ENCODE assay signal across 26 cellular contexts in the genomic region with DNA sequence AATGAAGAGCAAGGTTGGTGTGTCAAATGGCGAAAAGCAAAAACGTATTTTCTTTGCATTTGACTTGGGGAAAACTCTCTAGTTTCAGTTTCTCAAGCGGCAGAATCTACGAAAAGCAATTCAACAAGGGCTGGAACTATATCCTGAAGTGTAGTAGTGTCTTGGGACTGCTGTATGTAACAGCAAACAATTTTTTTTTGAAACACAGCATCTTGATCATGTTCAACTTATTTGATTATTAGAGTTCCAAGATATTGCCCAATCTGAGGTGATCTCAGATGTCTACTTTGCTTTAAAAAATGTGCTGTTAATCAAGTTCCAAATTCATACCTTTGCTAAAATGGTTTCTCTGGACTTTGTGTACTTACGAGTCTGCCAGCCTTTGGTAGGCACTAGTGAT.
DNase-seq lines count a peak whose midpoint lies in the region; ATAC-seq and TF ChIP-seq lines count a peak whose summit lies in the region.
"Had no signal": no experiment of that assay in that cellular context is flagged by ENCODE, and none has a peak within 500 bp of the region (broad histone marks: within the 10 kb centered on the region; RNA-seq: fewer than 3 reads in every experiment).

No MANE protein-coding gene starts in this region.

- no peak overlapping the region for H3K4me3 ChIP-seq in GM23338
- H3K4me3 ChIP-seq in OCI-LY3 (ENCODE audit: low read length) = peak overlapping the region; percentile 67
- H3K4me3 ChIP-seq in neural progenitor cell = no peak overlapping the region
- H3K4me3 ChIP-seq: GM12878, Peyer's patch had no signal

- no peaks in the 10 kb centered on the region for H3F3A ChIP-seq in GM23338 (replicated peaks; ENCODE audit: low read depth)
- no peaks in the 10 kb centered on the region for H3F3A ChIP-seq in neural progenitor cell (ENCODE audit: low read depth)

- H3K4me2 ChIP-seq in GM23338 (no peak overlapping the region), OCI-LY3 (ENCODE audit: low read length) (peak overlapping the region; percentile 64), neural progenitor cell (no peak overlapping the region)

- H3K36me3 Mint-ChIP-seq in GM23338 (ENCODE audit: low read depth) (no peaks in the 10 kb centered on the region), neural progenitor cell (no peaks in the 10 kb centered on the region), glutamatergic neuron (ENCODE audit: unreplicated experiment) (no peaks in the 10 kb centered on the region)
- H3K36me3 Mint-ChIP-seq: CD4-positive, alpha-beta memory T cell had no signal

- TF ChIP-seq CTCF in GM23338 (conservative IDR thresholded peaks at IDR 0.05; ENCODE audit: low read depth in 2 of 2) = no peak
- TF ChIP-seq CTCF in OCI-LY3 (IDR thresholded peaks at IDR 0.05; ENCODE audit: low read depth, low read length) = no peak
- TF ChIP-seq CTCF in neural progenitor cell (IDR thresholded peaks at IDR 0.05) = no peak
- TF ChIP-seq CTCF in glutamatergic neuron (IDR thresholded peaks at IDR 0.05; ENCODE audit: partially characterized antibody, unreplicated experiment) = no peak

- no peak overlapping the region for H3K27ac Mint-ChIP-seq in GM23338
- H3K27ac Mint-ChIP-seq in neural progenitor cell = no peak overlapping the region
- H3K27ac Mint-ChIP-seq in glutamatergic neuron (ENCODE audit: unreplicated experiment) = no peak overlapping the region
- H3K27ac Mint-ChIP-seq: CD4-positive, alpha-beta memory T cell; IgD-negative memory B cell; T-helper 1 cell treated with Interleukin-12 subunit alpha and Interleukin-12 subunit beta and Interleukin-4 antibody, amounts not matched to agents 30 μg/mL and 1 μg/mL, for 36 hours had no signal

- no peaks in the 10 kb centered on the region for H3K36me3 ChIP-seq in GM23338 (ENCODE audit: insufficient read depth)
- no peaks in the 10 kb centered on the region for H3K36me3 ChIP-seq in OCI-LY3 (replicated peaks; ENCODE audit: low read depth, low read length)
- H3K36me3 ChIP-seq in neural progenitor cell = no peaks in the 10 kb centered on the region
- H3K36me3 ChIP-seq: Peyer's patch had no signal

- H3K27ac ChIP-seq in GM23338 (ENCODE audit: low read depth) = no peak overlapping the region
- no peak overlapping the region for H3K27ac ChIP-seq in OCI-LY3 (ENCODE audit: low read length)
- H3K27ac ChIP-seq in neural progenitor cell = no peak overlapping the region
- H3K27ac ChIP-seq: Peyer's patch had no signal

- no peaks in the 10 kb centered on the region for H3K79me2 ChIP-seq in GM23338 (replicated peaks; ENCODE audit: insufficient read depth)
- no peaks in the 10 kb centered on the region for H3K79me2 ChIP-seq in OCI-LY3 (ENCODE audit: low read length)
- no peaks in the 10 kb centered on the region for H3K79me2 ChIP-seq in neural progenitor cell (ENCODE audit: low read depth)

- H3K4me1 Mint-ChIP-seq in GM23338 = no peaks in the 10 kb centered on the region
- H3K4me1 Mint-ChIP-seq in neural progenitor cell = no peaks in the 10 kb centered on the region
- H3K4me1 Mint-ChIP-seq in glutamatergic neuron (ENCODE audit: low read depth, unreplicated experiment) = no peaks in the 10 kb centered on the region
- H3K4me1 Mint-ChIP-seq: CD4-positive, alpha-beta memory T cell; IgD-negative memory B cell had no signal

- no peaks in the 10 kb centered on the region for H3K9me2 ChIP-seq in GM23338 (ENCODE audit: insufficient read depth)

- H3K9me3 ChIP-seq in OCI-LY3 (ENCODE audit: insufficient read depth, low read length) (no peaks in the 10 kb centered on the region), neural progenitor cell (ENCODE audit: low read depth) (no peaks in the 10 kb centered on the region)
- H3K9me3 ChIP-seq: Peyer's patch had no signal

- peak; percentile 30 for DNase-seq in A172 (ENCODE audit: low spot score)
- DNase-seq in GM23338 (ENCODE audit: low spot score) = no peak
- no peak for DNase-seq in neural progenitor cell (ENCODE audit: low spot score)
- DNase-seq in head of caudate nucleus = no peak
- DNase-seq in glutamatergic neuron = no peak
- no peak for DNase-seq in left lobe of liver (ENCODE audit: low spot score)
- DNase-seq: C1 segment of cervical spinal cord; CD4-positive, alpha-beta memory T cell; COR-L47; DMS79; EL; GDM1; H7; NCI-H1092 treated with DMSO at 0.1 percent for 48 hours; NCI-H1436; NCI-H187; NCI-H524 treated with DMSO at 0.1 percent for 48 hours; NCI-H774; NK-92 treated with Interleukin-12 subunit alpha and Interleukin-12 subunit beta, amount 100 ng/mL, for 24 hours; Peyer's patch; SHP77 treated with DMSO at 0.1 percent for 48 hours; SW 1271 had no signal

- H3K4me3 Mint-ChIP-seq in GM23338 (no peak overlapping the region), neural progenitor cell (no peak overlapping the region), glutamatergic neuron (ENCODE audit: unreplicated experiment) (no peak overlapping the region)
- H3K4me3 Mint-ChIP-seq: CD4-positive, alpha-beta memory T cell; IgD-negative memory B cell; T-helper 1 cell treated with Interleukin-12 subunit alpha and Interleukin-12 subunit beta and Interleukin-4 antibody, amounts not matched to agents 30 μg/mL and 1 μg/mL, for 36 hours had no signal

- ATAC-seq in GM23338 = no peak
- ATAC-seq in left lobe of liver = no peak
- ATAC-seq: GM12878 had no signal

- H4K20me1 ChIP-seq in GM23338 (replicated peaks; ENCODE audit: insufficient read depth) (no peaks in the 10 kb centered on the region), OCI-LY3 (ENCODE audit: insufficient read depth, low read length) (no peaks in the 10 kb centered on the region), neural progenitor cell (ENCODE audit: low read depth) (no peaks in the 10 kb centered on the region)

- no peaks in the 10 kb centered on the region for H3K27me3 ChIP-seq in GM23338 (ENCODE audit: insufficient read depth)
- no peaks in the 10 kb centered on the region for H3K27me3 ChIP-seq in OCI-LY3 (ENCODE audit: low read depth, low read length)
- peaks cover 11% of the 10 kb centered on the region for H3K27me3 ChIP-seq in neural progenitor cell
- H3K27me3 ChIP-seq: Peyer's patch had no signal

- H3K9me3 Mint-ChIP-seq in GM23338 (no peaks in the 10 kb centered on the region), neural progenitor cell (no peaks in the 10 kb centered on the region), glutamatergic neuron (ENCODE audit: unreplicated experiment) (no peaks in the 10 kb centered on the region)
- H3K9me3 Mint-ChIP-seq: IgD-negative memory B cell; T-helper 1 cell treated with Interleukin-12 subunit alpha and Interleukin-12 subunit beta and Interleukin-4 antibody, amounts not matched to agents 30 μg/mL and 1 μg/mL, for 36 hours had no signal

- H2AFZ ChIP-seq in GM23338 (peak overlapping the region; percentile 44; the same call in 1 of the 2 replicates), OCI-LY3 (ENCODE audit: low read depth, low read length) (peak overlapping the region; percentile 74), neural progenitor cell (replicated peaks) (peak overlapping the region; percentile 57)

- peak overlapping the region; percentile 39; the same call in 1 of the 2 replicates for H3K9ac ChIP-seq in OCI-LY3 (ENCODE audit: low read length)
- no peak overlapping the region for H3K9ac ChIP-seq in neural progenitor cell

- no peaks in the 10 kb centered on the region for H3K27me3 Mint-ChIP-seq in GM23338 (ENCODE audit: insufficient read depth, low read depth, poor library complexity)
- H3K27me3 Mint-ChIP-seq in neural progenitor cell (ENCODE audit: insufficient read depth, low read depth) = no peaks in the 10 kb centered on the region
- peaks cover 1% of the 10 kb centered on the region for H3K27me3 Mint-ChIP-seq in glutamatergic neuron (ENCODE audit: unreplicated experiment)
- H3K27me3 Mint-ChIP-seq: CD4-positive, alpha-beta memory T cell; IgD-negative memory B cell had no signal

- intact Hi-C loops in head of caudate nucleus (cut with DNase I) = no loop called here

- H3K4me1 ChIP-seq in GM23338 (ENCODE audit: insufficient read depth) = no peaks in the 10 kb centered on the region
- H3K4me1 ChIP-seq in OCI-LY3 (ENCODE audit: low read length) = no peaks in the 10 kb centered on the region
- no peaks in the 10 kb centered on the region for H3K4me1 ChIP-seq in neural progenitor cell
- H3K4me1 ChIP-seq: Peyer's patch had no signal

TF ChIP-seq in GM23338, 12 proteins besides CTCF, POLR2A, EP300 and RAD21 (continues in another document):
- TF ChIP-seq EZH2phosphoT487 (IDR thresholded peaks at IDR 0.05; ENCODE audit: unreplicated experiment) = no peak
- TF ChIP-seq NANOG (IDR thresholded peaks at IDR 0.05; ENCODE audit: borderline replicate concordance) = no peak
- TF ChIP-seq CREB1 (CRISPR knock-in tag; IDR thresholded peaks at IDR 0.05; ENCODE audit: low read depth) = no peak
